Comparison of ENCODE assay signal across 1 cellular context in genomic region chr2:48278590-48278989, GRCh38.
TF ChIP-seq lines count a peak whose summit lies in the region.

No MANE protein-coding gene starts in this region.

TF ChIP-seq in WTC11, 78 proteins besides CTCF, POLR2A, EP300 and RAD21 (continued from another document):
- TF ChIP-seq MXD4 (CRISPR knock-in tag; IDR thresholded peaks at IDR 0.05; ENCODE audit: borderline replicate concordance): no peak
